8 cellular contexts compared by ENCODE assay signal in the genomic region with DNA sequence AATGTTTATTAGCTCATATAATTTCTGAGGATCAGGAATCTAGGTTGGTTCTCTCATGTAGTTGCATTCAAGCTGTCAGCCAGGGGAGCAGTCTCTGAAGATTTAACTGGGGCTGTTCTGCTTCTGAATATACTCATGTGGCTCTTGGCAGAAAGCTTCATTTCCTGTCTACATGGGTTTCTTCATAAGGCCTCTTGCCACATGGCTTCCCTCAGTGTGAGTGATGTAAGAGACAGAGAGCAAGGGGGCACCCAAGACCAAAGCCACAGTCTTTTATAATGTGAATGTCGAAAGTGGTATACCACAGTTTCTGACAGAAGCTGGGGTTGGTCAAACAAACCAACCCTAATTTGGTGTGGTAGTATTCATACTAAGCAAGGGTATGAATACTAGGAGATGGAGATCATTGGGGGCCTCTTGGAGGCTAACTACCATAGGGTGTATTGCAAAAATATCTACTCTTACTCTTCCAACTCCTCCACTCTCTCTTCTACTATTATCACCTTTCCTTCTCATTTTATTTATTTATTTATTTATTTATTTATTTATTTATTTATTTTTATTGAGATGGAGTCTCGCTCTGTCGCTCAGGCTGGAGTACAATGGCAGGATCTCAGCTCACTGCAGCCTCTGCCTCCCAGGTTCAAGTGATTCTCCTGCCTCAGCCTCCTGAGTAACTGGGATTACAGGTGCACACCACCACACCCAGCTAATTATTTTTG.
DNase-seq lines count a peak whose midpoint lies in the region; ATAC-seq, FAIRE-seq and TF ChIP-seq lines count a peak whose summit lies in the region.

No MANE protein-coding gene starts in this region.

- H4K8ac ChIP-seq in neuronal stem cell (ENCODE audit: low read depth, low read length): no peak overlapping the region

- no peak overlapping the region for H3K4ac ChIP-seq in neuronal stem cell (ENCODE audit: low read length)

- WGBS in neuronal stem cell (ENCODE audit: extremely low coverage in 2 of 2, insufficient read length in 2 of 2, insufficient replicate concordance in 1 of 2), 2 donors: no CpG with 5 or more reads among the region's 3 CpGs

- no peak overlapping the region for H3K4me2 ChIP-seq in neuronal stem cell (ENCODE audit: insufficient read depth, low read length, poor library complexity, severe bottlenecking)

- TF ChIP-seq CTCF in gastrocnemius medialis (IDR thresholded peaks at IDR 0.05 in 4 of 5, conservative IDR thresholded peaks at IDR 0.05 in 1 of 5): no peak
- no peak for TF ChIP-seq CTCF in vagina (IDR thresholded peaks at IDR 0.05)

- no peak overlapping the region for H2BK15ac ChIP-seq in neuronal stem cell (ENCODE audit: low read length)

- H2AK5ac ChIP-seq in neuronal stem cell (ENCODE audit: low read depth, low read length): no peak overlapping the region

- in situ Hi-C loops in gastrocnemius medialis (cut with MboI; ENCODE audit: low sequenced_read_pairs in 4 of 4): no loop called here

- no peak for FAIRE-seq in HTR-8/SVneo (lab: Jason Lieb, UNC)

- H3K27me3 ChIP-seq in gastrocnemius medialis (no peaks in the 10 kb centered on the region), neuronal stem cell (ENCODE audit: control insufficient read depth in 3 of 3, insufficient read depth in 3 of 3, low read depth in 1 of 3, low read length in 3 of 3) (no peaks in the 10 kb centered on the region), vagina (no peaks in the 10 kb centered on the region)

- peaks cover 16% of the 10 kb centered on the region for H3K9me3 Mint-ChIP-seq in activated T-cell treated with anti-CD3 and anti-CD28 coated beads, Interleukin-2, amount 50 U/mL, for 4 hours

- H2BK120ac ChIP-seq in neuronal stem cell (ENCODE audit: low read depth, low read length): no peak overlapping the region

- intact Hi-C loops in gastrocnemius medialis (cut with DNase I; ENCODE audit: low total_unique reads): no loop called here
- intact Hi-C loops in vagina (cut with DNase I): no loop called here

- H3K9ac ChIP-seq in neuronal stem cell (ENCODE audit: low read depth, low read length, poor library complexity): no peak overlapping the region

- H2BK5ac ChIP-seq in neuronal stem cell (ENCODE audit: low read length): no peak overlapping the region

- H3K9me3 ChIP-seq in gastrocnemius medialis (no peaks in the 10 kb centered on the region), neuronal stem cell (replicated peaks in 1 of 2; ENCODE audit: control insufficient read depth in 2 of 2, insufficient read depth in 1 of 2, low read depth in 1 of 2, low read length in 2 of 2) (peaks cover 0 to 26% of the 10 kb centered on the region in 2 donors), vagina (no peaks in the 10 kb centered on the region)

- H4K91ac ChIP-seq in neuronal stem cell (ENCODE audit: low read depth, low read length, poor library complexity): no peak overlapping the region

- H2BK12ac ChIP-seq in neuronal stem cell (ENCODE audit: low read length): no peak overlapping the region

- H3K27ac ChIP-seq in gastrocnemius medialis: no peak overlapping the region
- H3K27ac ChIP-seq in neuronal stem cell (replicated peaks; ENCODE audit: low read length): no peak overlapping the region
- no peak overlapping the region for H3K27ac ChIP-seq in vagina

- DNase-seq in activated T-cell treated with anti-CD3 and anti-CD28 coated beads for 48 hours (ENCODE audit: low read depth) (peak; percentile 3), activated T-cell treated with anti-CD3 and anti-CD28 coated beads for 4 hours (no peak), gastrocnemius medialis (peak; percentile 10 to 39), neuronal stem cell (ENCODE audit: low spot score) (no peak), vagina (ENCODE audit: extremely low spot score in 2 of 2) (no peak), HTR-8/SVneo (ENCODE audit: insufficient read length, low spot score) (no peak)
- no peak for DNase-seq in activated T-cell treated with anti-CD3 and anti-CD28 coated beads, Interleukin-2, amount 50 U/mL, for 4 hours

- H3K4me3 Mint-ChIP-seq in activated T-cell treated with anti-CD3 and anti-CD28 coated beads, Interleukin-2, amount 50 U/mL, for 4 hours: no peak overlapping the region

- no peak overlapping the region for H3K23ac ChIP-seq in neuronal stem cell (ENCODE audit: low read depth, low read length, poor library complexity)

- no peak overlapping the region for H3K14ac ChIP-seq in neuronal stem cell (ENCODE audit: low read length)

- no peaks in the 10 kb centered on the region for H3K79me1 ChIP-seq in neuronal stem cell (ENCODE audit: low read depth, low read length)

- no peaks in the 10 kb centered on the region for H3K36me3 ChIP-seq in gastrocnemius medialis
- H3K36me3 ChIP-seq in neuronal stem cell (replicated peaks in 1 of 2; ENCODE audit: control insufficient read depth in 2 of 2, insufficient read depth in 2 of 2, low read length in 2 of 2): no peaks in the 10 kb centered on the region
- no peaks in the 10 kb centered on the region for H3K36me3 ChIP-seq in vagina

- H3K27me3 Mint-ChIP-seq in activated T-cell treated with anti-CD3 and anti-CD28 coated beads, Interleukin-2, amount 50 U/mL, for 4 hours (ENCODE audit: low read depth): no peaks in the 10 kb centered on the region

- no peak overlapping the region for H3K18ac ChIP-seq in neuronal stem cell (ENCODE audit: low read length)

- H3K4me1 ChIP-seq in gastrocnemius medialis: peaks cover 0 to 5% of the 10 kb centered on the region in 2 donors
- peaks cover 0 to 11% of the 10 kb centered on the region in 2 donors for H3K4me1 ChIP-seq in neuronal stem cell (ENCODE audit: control insufficient read depth in 2 of 2, insufficient read depth in 1 of 2, low read depth in 1 of 2, low read length in 2 of 2)
- peaks cover 4% of the 10 kb centered on the region for H3K4me1 ChIP-seq in vagina

- H3K4me3 ChIP-seq in gastrocnemius medialis (no peak overlapping the region), neuronal stem cell (ENCODE audit: low read length in 2 of 2) (no peak overlapping the region), vagina (no peak overlapping the region)

- ATAC-seq in HG03060 (IDR thresholded peaks at IDR 0.05; ENCODE audit: low read depth, unreplicated experiment) (peak; percentile 71), gastrocnemius medialis (peak in 1 of 2 donors; percentile 75)
- ATAC-seq in activated T-cell treated with anti-CD3 and anti-CD28 coated beads, Interleukin-2, amount 50 U/mL, for 4 hours: peak; percentile 60 to 67

- H2AFZ ChIP-seq in neuronal stem cell (ENCODE audit: low read length): no peak overlapping the region

- peaks cover 3% of the 10 kb centered on the region for H3K36me3 Mint-ChIP-seq in activated T-cell treated with anti-CD3 and anti-CD28 coated beads, Interleukin-2, amount 50 U/mL, for 4 hours (ENCODE audit: insufficient read depth)

- TF ChIP-seq POLR2A in gastrocnemius medialis (IDR thresholded peaks at IDR 0.05): no peak
- TF ChIP-seq POLR2A in vagina (IDR thresholded peaks at IDR 0.05): no peak

- peaks cover 6% of the 10 kb centered on the region for H3K4me1 Mint-ChIP-seq in activated T-cell treated with anti-CD3 and anti-CD28 coated beads, Interleukin-2, amount 50 U/mL, for 4 hours (ENCODE audit: low read depth)

Comparison
In these comparisons a context has a peak if more than half of its experiments do, and no peak if none do; other contexts are left out.
1. DNase-seq: peak in activated T-cell treated with anti-CD3 and anti-CD28 coated beads for 48 hours (single experiment) and gastrocnemius medialis (2 of 2); none in activated T-cell treated with anti-CD3 and anti-CD28 coated beads for 4 hours (single experiment), activated T-cell treated with anti-CD3 and anti-CD28 coated beads, Interleukin-2, amount 50 U/mL, for 4 hours (single experiment), neuronal stem cell (single experiment), vagina (0 of 2) and HTR-8/SVneo (single experiment).